Comparison of ENCODE assay signal across 22 cellular contexts in the genomic region with DNA sequence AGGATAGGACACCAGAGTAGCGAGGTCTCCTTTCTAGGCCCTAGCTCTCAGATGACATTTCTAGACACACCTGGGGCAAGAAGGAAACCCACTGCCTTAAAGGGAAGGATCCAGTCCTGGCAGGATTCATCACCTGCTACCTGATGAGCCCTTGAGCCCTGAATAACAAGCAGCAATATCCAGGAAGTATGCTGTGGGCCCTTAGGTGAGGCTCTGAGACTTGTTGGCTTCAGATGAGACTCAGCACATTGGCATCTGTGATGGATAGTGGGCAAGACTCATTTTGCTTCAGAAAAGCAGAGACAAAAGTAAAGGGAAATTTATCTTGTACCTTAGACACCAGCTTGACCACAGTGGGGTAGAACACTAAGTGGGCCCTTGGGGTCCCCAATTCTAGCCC.
"Had no signal": no experiment of that assay in that cellular context is flagged by ENCODE, and none has a peak within 500 bp of the region (broad histone marks: within the 10 kb centered on the region; RNA-seq: fewer than 3 reads in every experiment).

No MANE protein-coding gene starts in this region.

- H3K9ac ChIP-seq: neural progenitor cell, parathyroid adenoma had no signal

- H2AFZ ChIP-seq: neural progenitor cell, parathyroid adenoma had no signal

- DNase-seq: occipital lobe; ovary; posterior cingulate gyrus; psoas muscle; right cardiac atrium; right lobe of liver; sigmoid colon; small intestine; stimulated activated CD4-positive, alpha-beta T cell treated with anti-CD3 and anti-CD28 coated beads, Interleukin-15, amount 100 ng/mL, for 24 hours; stimulated activated CD4-positive, alpha-beta T cell treated with anti-CD3 and anti-CD28 coated beads, Interleukin-2, amount 100 ng/mL, for 24 hours; stimulated activated CD4-positive, alpha-beta T cell treated with anti-CD3 and anti-CD28 coated beads, Interleukin-2, amount 100 ng/mL, for 48 hours; stimulated activated CD4-positive, alpha-beta T cell treated with anti-CD3 and anti-CD28 coated beads, Interleukin-4, amount 100 ng/mL, for 24 hours; stimulated activated naive B cell treated with anti-CD40 and anti-IgM and Interleukin-4, amounts not matched to agents 10 μg/mL and 1 μg/mL and 100 μg/mL, for 72 hours; stimulated activated naive CD4-positive, alpha-beta T cell treated with Interleukin-2 at 50 U/mL for 16 hours; stomach; thyroid gland; upper lobe of left lung had no signal

- H3K27ac ChIP-seq: neural progenitor cell, ovary, parathyroid adenoma, psoas muscle, right lobe of liver, sigmoid colon, stomach, thoracic aorta, thyroid gland, tibial nerve, upper lobe of left lung, vagina had no signal

- H3K4me2 ChIP-seq: neural progenitor cell had no signal

- H3K9me3 ChIP-seq: ovary, psoas muscle, right lobe of liver, sigmoid colon, thoracic aorta, thyroid gland, upper lobe of left lung, vagina had no signal

- H3K4me3 ChIP-seq: neural progenitor cell, ovary, psoas muscle, right lobe of liver, sigmoid colon, stomach, thoracic aorta, thyroid gland, tibial nerve, upper lobe of left lung, vagina had no signal

- H3K27me3 ChIP-seq: neural progenitor cell, ovary, right lobe of liver, sigmoid colon, stomach, thyroid gland, tibial nerve, upper lobe of left lung, vagina had no signal

- H3K4me1 ChIP-seq: neural progenitor cell, parathyroid adenoma, psoas muscle, right lobe of liver, sigmoid colon, stomach, thyroid gland, tibial nerve, upper lobe of left lung, vagina had no signal

- H3K36me3 ChIP-seq: neural progenitor cell, ovary, right lobe of liver, sigmoid colon, stomach, thoracic aorta, thyroid gland, tibial nerve, upper lobe of left lung, vagina had no signal

- ATAC-seq: psoas muscle, right cardiac atrium had no signal
